Comparison of ENCODE assay signal across 8 cellular contexts in genomic region chr16:90018297-90019200, GRCh38. TPM values are rescaled to one million over a fixed set of nuclear protein-coding genes. Genes with fewer than 3 reads are reported as not detected.
DNase-seq lines count a peak whose midpoint lies in the region; ATAC-seq and TF ChIP-seq lines count a peak whose summit lies in the region.

No MANE protein-coding gene starts in this region.

- H3K9me3 ChIP-seq in CD8-positive, alpha-beta memory T cell (ENCODE audit: low read length), result no peaks in the 10 kb centered on the region
- no peaks in the 10 kb centered on the region for H3K9me3 ChIP-seq in mononuclear cell (ENCODE audit: low read depth, low read length)

- intact Hi-C loops in dendritic cell treated with granulocyte-macrophage colony-stimulating factor and Interleukin-4, amounts not matched to agents 40 ng/mL and 50 ng/mL, for 4 days (cut with micrococcal nuclease), result no loop called here

- peaks cover 13 to 27% (median 15%) of the 10 kb centered on the region in 3 donors for H3K4me1 Mint-ChIP-seq in CD8-positive, alpha-beta memory T cell
- peaks cover 34% of the 10 kb centered on the region for H3K4me1 Mint-ChIP-seq in dendritic cell treated with granulocyte-macrophage colony-stimulating factor and Interleukin-4, amounts not matched to agents 40 ng/mL and 50 ng/mL, for 4 days (ENCODE audit: low read depth)

- H3K36me3 Mint-ChIP-seq in CD8-positive, alpha-beta memory T cell, result no peaks in the 10 kb centered on the region
- no peaks in the 10 kb centered on the region for H3K36me3 Mint-ChIP-seq in dendritic cell treated with granulocyte-macrophage colony-stimulating factor and Interleukin-4, amounts not matched to agents 40 ng/mL and 50 ng/mL, for 4 days (ENCODE audit: low read depth)

- H3K27ac ChIP-seq in CD8-positive, alpha-beta memory T cell (ENCODE audit: low read depth, low read length), result no peak overlapping the region

- peaks cover 13 to 15% of the 10 kb centered on the region in 2 donors for H3K27me3 Mint-ChIP-seq in CD8-positive, alpha-beta memory T cell
- H3K27me3 Mint-ChIP-seq in dendritic cell treated with granulocyte-macrophage colony-stimulating factor and Interleukin-4, amounts not matched to agents 40 ng/mL and 50 ng/mL, for 4 days, result peaks cover 48% of the 10 kb centered on the region

- H3K9me3 Mint-ChIP-seq in CD8-positive, alpha-beta memory T cell, result no peaks in the 10 kb centered on the region
- no peaks in the 10 kb centered on the region for H3K9me3 Mint-ChIP-seq in dendritic cell treated with granulocyte-macrophage colony-stimulating factor and Interleukin-4, amounts not matched to agents 40 ng/mL and 50 ng/mL, for 4 days

- no peak for TF ChIP-seq POLR2A in NB4 (IDR thresholded peaks at IDR 0.05; ENCODE audit: extremely low read depth, insufficient read length)

- H3K4me3 ChIP-seq in CD8-positive, alpha-beta memory T cell (ENCODE audit: low read length), result no peak overlapping the region
- H3K4me3 ChIP-seq in NB4 (ENCODE audit: low read depth, low read length) (peak overlapping the region; percentile 16), mononuclear cell (ENCODE audit: low read length) (peak overlapping the region; percentile 16)

- DNase-seq in CD8-positive, alpha-beta memory T cell, result no peak
- DNase-seq in NB4 (ENCODE audit: low read depth), result no peak
- no peak for DNase-seq in germinal center (ENCODE audit: low spot score)

- no peak for TF ChIP-seq CTCF in NB4 (IDR thresholded peaks at IDR 0.05; ENCODE audit: low read depth, low read length)

- H3K27me3 ChIP-seq in CD8-positive, alpha-beta memory T cell (ENCODE audit: insufficient read depth, low read length, poor library complexity, severe bottlenecking), result peaks cover 3% of the 10 kb centered on the region
- peaks cover 13% of the 10 kb centered on the region for H3K27me3 ChIP-seq in mononuclear cell (ENCODE audit: insufficient read depth, low read length)

- H3K4me3 Mint-ChIP-seq in CD8-positive, alpha-beta memory T cell, result peak overlapping the region; percentile 57 to 81 (median 69)
- peak overlapping the region; percentile 72 for H3K4me3 Mint-ChIP-seq in dendritic cell treated with granulocyte-macrophage colony-stimulating factor and Interleukin-4, amounts not matched to agents 40 ng/mL and 50 ng/mL, for 4 days

- CTCF ChIA-PET in CD8-positive, alpha-beta memory T cell (lab: Charles Lee), result interaction anchor here (1.3 kb wide), 1 partner anchor 10 kb away, joined by 3 read pairs; no protein-coding TSS in a partner anchor

- no peak overlapping the region for H3K27ac Mint-ChIP-seq in CD8-positive, alpha-beta memory T cell
- no peak overlapping the region for H3K27ac Mint-ChIP-seq in dendritic cell treated with granulocyte-macrophage colony-stimulating factor and Interleukin-4, amounts not matched to agents 40 ng/mL and 50 ng/mL, for 4 days

- H3K4me1 ChIP-seq in CD8-positive, alpha-beta memory T cell (ENCODE audit: insufficient read depth, low read length), result peaks cover 15% of the 10 kb centered on the region
- H3K4me1 ChIP-seq in mononuclear cell (ENCODE audit: insufficient read depth, low read length), result peaks cover 34% of the 10 kb centered on the region

- POLR2A ChIA-PET in CD8-positive, alpha-beta memory T cell (lab: Charles Lee), result interaction anchor here (1.1 kb wide), 1 partner anchor 9 kb away, joined by 3 read pairs; no protein-coding TSS in a partner anchor

- no peak for ATAC-seq in HG02885 (IDR thresholded peaks at IDR 0.05; ENCODE audit: poor library complexity, unreplicated experiment)
- no peak for ATAC-seq in GM21619 (IDR thresholded peaks at IDR 0.05; ENCODE audit: unreplicated experiment)
- no peak for ATAC-seq in GM19455 (IDR thresholded peaks at IDR 0.05; ENCODE audit: unreplicated experiment)

- H3K36me3 ChIP-seq in CD8-positive, alpha-beta memory T cell (ENCODE audit: insufficient read depth, low read length), result no peaks in the 10 kb centered on the region

RNA-seq across cellular contexts. Expression of gene DBNDD1, which starts 0.7 kb away (rescaled TPM):
- total RNA-seq in CD8-positive, alpha-beta memory T cell, result under 1 TPM; 0.13 to 0.18 TPM
- polyA plus RNA-seq in CD8-positive, alpha-beta memory T cell, result 0.94 TPM
- 1.8 TPM for total RNA-seq in mononuclear cell

RNA-seq across cellular contexts. Expression of gene PRDM7, which starts 58.6 kb away (rescaled TPM):
- total RNA-seq in CD8-positive, alpha-beta memory T cell, result not detected
- not detected for polyA plus RNA-seq in CD8-positive, alpha-beta memory T cell
- total RNA-seq in mononuclear cell, result not detected
